In genomic region chr16:2500937-2501750, GRCh38 we compare ENCODE assay signal across 1 cellular context.
TF ChIP-seq lines count a peak whose summit lies in the region.

No MANE protein-coding gene starts in this region.

TF ChIP-seq in K562, 482 proteins besides CTCF, POLR2A, EP300 and RAD21 (continued from another document and continues in another):
- no peak for TF ChIP-seq RREB1 (CRISPR knock-in tag; IDR thresholded peaks at IDR 0.05)
- TF ChIP-seq HNRNPL (IDR thresholded peaks at IDR 0.05; ENCODE audit: low read depth, low read length) = no peak
- no peak for TF ChIP-seq TOE1 (IDR thresholded peaks at IDR 0.05; ENCODE audit: borderline replicate concordance)
- no peak for TF ChIP-seq TOE1 (CRISPR knock-in tag; IDR thresholded peaks at IDR 0.05; ENCODE audit: borderline replicate concordance, low read depth)
- no peak for TF ChIP-seq GATA2 (CRISPR knock-in tag; IDR thresholded peaks at IDR 0.05)
- TF ChIP-seq ELF4 (CRISPR knock-in tag; IDR thresholded peaks at IDR 0.05) = no peak
- no peak for TF ChIP-seq GATAD2A (IDR thresholded peaks at IDR 0.05)
- TF ChIP-seq CLOCK (CRISPR knock-in tag; IDR thresholded peaks at IDR 0.05; ENCODE audit: borderline replicate concordance) = no peak
- peak; percentile 65 for TF ChIP-seq MYC (IDR thresholded peaks at IDR 0.05; ENCODE audit: low read depth, low read length)
- no peak for TF ChIP-seq MYC (CRISPR knock-in tag; IDR thresholded peaks at IDR 0.05; ENCODE audit: borderline replicate concordance, low read depth)
- TF ChIP-seq NFIX (CRISPR knock-in tag; IDR thresholded peaks at IDR 0.05; ENCODE audit: low read depth) = no peak
- no peak for TF ChIP-seq ZKSCAN1 (IDR thresholded peaks at IDR 0.05; ENCODE audit: low read depth, low read length)
- no peak for TF ChIP-seq STAT5A (IDR thresholded peaks at IDR 0.05; ENCODE audit: borderline replicate concordance, low read length)
- TF ChIP-seq HIVEP1 (CRISPR knock-in tag; IDR thresholded peaks at IDR 0.05) = no peak
- no peak for TF ChIP-seq ZFP91 (CRISPR knock-in tag; IDR thresholded peaks at IDR 0.05)
- TF ChIP-seq ZNF512 (tag; IDR thresholded peaks at IDR 0.05) = no peak
- TF ChIP-seq ZC3H8 (IDR thresholded peaks at IDR 0.05) = no peak
- TF ChIP-seq ZNF668 (CRISPR knock-in tag; IDR thresholded peaks at IDR 0.05) = no peak
- no peak for TF ChIP-seq MTA2 (IDR thresholded peaks at IDR 0.05; ENCODE audit: low read depth)
- no peak for TF ChIP-seq ZBTB34 (CRISPR knock-in tag; IDR thresholded peaks at IDR 0.05)
- TF ChIP-seq ZNF518B (CRISPR knock-in tag; IDR thresholded peaks at IDR 0.05) = no peak
- no peak for TF ChIP-seq FOXO4 (CRISPR knock-in tag; IDR thresholded peaks at IDR 0.05)
- TF ChIP-seq FUS (optimal IDR thresholded peaks at IDR 0.05; ENCODE audit: low read depth, low read length) = no peak
- no peak for TF ChIP-seq BRF1 (IDR thresholded peaks at IDR 0.05; ENCODE audit: borderline replicate concordance, extremely low read depth, insufficient read length)
- TF ChIP-seq JUND (IDR thresholded peaks at IDR 0.05; ENCODE audit: borderline replicate concordance, low read depth, low read length) = no peak
- TF ChIP-seq JUND (tag; IDR thresholded peaks at IDR 0.05; ENCODE audit: borderline replicate concordance, low read depth, low read length) = no peak
- TF ChIP-seq KHSRP (IDR thresholded peaks at IDR 0.05) = no peak
- TF ChIP-seq MBD2 (IDR thresholded peaks at IDR 0.05; ENCODE audit: borderline replicate concordance, low read depth) = no peak
- TF ChIP-seq FOXJ2 (tag; IDR thresholded peaks at IDR 0.05) = no peak
- no peak for TF ChIP-seq ZNF324 (CRISPR knock-in tag; IDR thresholded peaks at IDR 0.05)
- TF ChIP-seq RBM39 (optimal IDR thresholded peaks at IDR 0.05; ENCODE audit: low read depth, low read length) = no peak
- TF ChIP-seq HES1 (IDR thresholded peaks at IDR 0.05; ENCODE audit: low read depth) = no peak
